ENCODE assay signal across 22 cellular contexts in genomic region chr2:54611830-54612545, GRCh38.
A peak's percentile ranks its signal among the peaks of the same experiment; 100 is the strongest.
DNase-seq lines count a peak whose midpoint lies in the region; ATAC-seq and TF ChIP-seq lines count a peak whose summit lies in the region.
"Had no signal": no experiment of that assay in that cellular context is flagged by ENCODE, and none has a peak within 500 bp of the region (broad histone marks: within the 10 kb centered on the region; RNA-seq: fewer than 3 reads in every experiment).

No MANE protein-coding gene starts in this region.

- no peaks in the 10 kb centered on the region for H3K27me3 Mint-ChIP-seq in GM23338 (ENCODE audit: insufficient read depth, low read depth, poor library complexity)
- H3K27me3 Mint-ChIP-seq in activated naive CD8-positive, alpha-beta T cell treated with anti-CD3 and anti-CD28 coated beads for 36 hours = no peaks in the 10 kb centered on the region

- H3K36me3 ChIP-seq in BLaER1 = peaks cover 92% of the 10 kb centered on the region
- peaks cover 10% of the 10 kb centered on the region for H3K36me3 ChIP-seq in GM23338 (ENCODE audit: insufficient read depth)
- H3K36me3 ChIP-seq in neuronal stem cell (replicated peaks in 1 of 2; ENCODE audit: control insufficient read depth in 2 of 2, insufficient read depth in 2 of 2, low read length in 2 of 2) = peaks cover 7 to 49% of the 10 kb centered on the region in 2 donors
- H3K36me3 ChIP-seq in smooth muscle cell (ENCODE audit: low read depth) = peaks cover 12% of the 10 kb centered on the region

- H3K4me2 ChIP-seq in BLaER1 (peak overlapping the region; percentile 31), GM23338 (no peak overlapping the region), neuronal stem cell (ENCODE audit: insufficient read depth, low read length, poor library complexity, severe bottlenecking) (no peak overlapping the region), smooth muscle cell (no peak overlapping the region)
- H3K4me2 ChIP-seq: SK-N-SH had no signal

- peak overlapping the region; percentile 15; the same call in 1 of the 2 replicates for H3K27ac ChIP-seq in BLaER1
- no peak overlapping the region for H3K27ac ChIP-seq in GM23338 (ENCODE audit: low read depth)
- no peak overlapping the region for H3K27ac ChIP-seq in neuronal stem cell (replicated peaks; ENCODE audit: low read length)
- H3K27ac ChIP-seq in smooth muscle cell (ENCODE audit: low read depth) = no peak overlapping the region

- no peak overlapping the region for H4K91ac ChIP-seq in neuronal stem cell (ENCODE audit: low read depth, low read length, poor library complexity)

- no peak overlapping the region for H2BK120ac ChIP-seq in neuronal stem cell (ENCODE audit: low read depth, low read length)

- H3K9me2 ChIP-seq in GM23338 (ENCODE audit: insufficient read depth) = no peaks in the 10 kb centered on the region
- H3K9me2 ChIP-seq: SK-N-SH had no signal

- H4K8ac ChIP-seq in neuronal stem cell (ENCODE audit: low read depth, low read length) = no peak overlapping the region

- H2AK5ac ChIP-seq in neuronal stem cell (ENCODE audit: low read depth, low read length) = no peak overlapping the region

- H3K4me1 ChIP-seq in BLaER1 (peaks cover 99% of the 10 kb centered on the region), GM23338 (ENCODE audit: insufficient read depth) (peaks cover 32% of the 10 kb centered on the region), neuronal stem cell (ENCODE audit: control insufficient read depth in 2 of 2, insufficient read depth in 1 of 2, low read depth in 1 of 2, low read length in 2 of 2) (peaks cover 0 to 10% of the 10 kb centered on the region in 2 donors), smooth muscle cell (ENCODE audit: low read depth) (no peaks in the 10 kb centered on the region)
- H3K4me1 ChIP-seq: HAP-1 had no signal

- no peaks in the 10 kb centered on the region for H3F3A ChIP-seq in GM23338 (replicated peaks; ENCODE audit: low read depth)
- H3F3A ChIP-seq in smooth muscle cell (ENCODE audit: low read depth) = peaks cover 3% of the 10 kb centered on the region

- no peak overlapping the region for H3K9ac ChIP-seq in BLaER1
- H3K9ac ChIP-seq in neuronal stem cell (ENCODE audit: low read depth, low read length, poor library complexity) = peak overlapping the region; percentile 13
- H3K9ac ChIP-seq in smooth muscle cell (ENCODE audit: low read depth) = no peak overlapping the region
- H3K9ac ChIP-seq: SK-N-SH had no signal

- H3K79me2 ChIP-seq in GM23338 (replicated peaks; ENCODE audit: insufficient read depth) (peaks cover 88% of the 10 kb centered on the region), smooth muscle cell (ENCODE audit: low read depth) (peaks cover 99% of the 10 kb centered on the region)

- no peak overlapping the region for H2BK15ac ChIP-seq in neuronal stem cell (ENCODE audit: low read length)

- no peak overlapping the region for H3K4me3 ChIP-seq in BLaER1
- H3K4me3 ChIP-seq in GM23338 = no peak overlapping the region
- peak overlapping the region in 1 of 2 donors; percentile 19 for H3K4me3 ChIP-seq in neuronal stem cell (ENCODE audit: low read length in 2 of 2)
- no peak overlapping the region for H3K4me3 ChIP-seq in smooth muscle cell
- H3K4me3 ChIP-seq: coronary artery, HAP-1, heart right ventricle, lung, pancreas, tibial nerve had no signal

- no peak for TF ChIP-seq CTCF in GM23338 (conservative IDR thresholded peaks at IDR 0.05; ENCODE audit: low read depth in 2 of 2)
- TF ChIP-seq CTCF in smooth muscle cell (IDR thresholded peaks at IDR 0.05; ENCODE audit: borderline replicate concordance, insufficient read depth, poor library complexity, severe bottlenecking) = no peak

- H3K4me1 Mint-ChIP-seq in GM23338 = peaks cover 55% of the 10 kb centered on the region
- peaks cover 37% of the 10 kb centered on the region for H3K4me1 Mint-ChIP-seq in activated naive CD8-positive, alpha-beta T cell treated with anti-CD3 and anti-CD28 coated beads for 36 hours

- no peaks in the 10 kb centered on the region for H3K27me3 ChIP-seq in BLaER1
- H3K27me3 ChIP-seq in GM23338 (ENCODE audit: insufficient read depth) = no peaks in the 10 kb centered on the region
- no peaks in the 10 kb centered on the region for H3K27me3 ChIP-seq in neuronal stem cell (ENCODE audit: control insufficient read depth in 3 of 3, insufficient read depth in 3 of 3, low read depth in 1 of 3, low read length in 3 of 3)
- H3K27me3 ChIP-seq in smooth muscle cell (ENCODE audit: low read depth) = no peaks in the 10 kb centered on the region
- H3K27me3 ChIP-seq: heart right ventricle, pancreas, tibial nerve had no signal

- WGBS in neuronal stem cell (ENCODE audit: extremely low coverage in 2 of 2, insufficient read length in 2 of 2, insufficient replicate concordance in 1 of 2), 2 donors = no CpG with 5 or more reads among the region's 14 CpGs
- 96% methylated on average over 14 of the region's 14 CpGs for WGBS in smooth muscle cell (ENCODE audit: low lambda C conversion rate)

- ATAC-seq in GM23338 = no peak
- ATAC-seq: stimulated activated naive CD8-positive, alpha-beta T cell treated with anti-CD3 and anti-CD28 coated beads, Interleukin-15, Interleukin-2, amounts not matched to agents 100 U/mL and 50 U/mL, for 24 hours had no signal

- H2AFZ ChIP-seq in GM23338 (no peak overlapping the region), neuronal stem cell (ENCODE audit: low read length) (no peak overlapping the region), smooth muscle cell (ENCODE audit: low read depth) (no peak overlapping the region)

- H3K9me3 Mint-ChIP-seq in GM23338 = no peaks in the 10 kb centered on the region
- H3K9me3 Mint-ChIP-seq in activated naive CD8-positive, alpha-beta T cell treated with anti-CD3 and anti-CD28 coated beads for 36 hours = no peaks in the 10 kb centered on the region

- no peak overlapping the region for H3K14ac ChIP-seq in neuronal stem cell (ENCODE audit: low read length)

- DNase-seq in GM23338 (ENCODE audit: low spot score) (no peak), neuronal stem cell (ENCODE audit: low spot score) (no peak), HK-2 (ENCODE audit: unreplicated experiment) (no peak), smooth muscle cell (lab: John Stamatoyannopoulos, UW; ENCODE audit: unreplicated experiment) (no peak)
- no peak for DNase-seq in activated naive CD8-positive, alpha-beta T cell treated with anti-CD3 and anti-CD28 coated beads for 36 hours
- DNase-seq in stimulated activated CD4-positive, alpha-beta T cell treated with anti-CD3 and anti-CD28 coated beads, Interleukin-15, amount 100 ng/mL, for 24 hours = no peak
- DNase-seq in activated naive CD4-positive, alpha-beta T cell (lab: John Stamatoyannopoulos, UW) = no peak
- DNase-seq: activated CD4-positive, alpha-beta T cell treated with anti-CD3 and anti-CD28 coated beads for 1 hour; heart right ventricle; KG1; NCI-H2029; NCI-H446; pancreas; SK-N-SH; stimulated activated CD4-positive, alpha-beta T cell treated with anti-CD3 and anti-CD28 coated beads, Interleukin-2, amount 100 ng/mL, for 24 hours; stimulated activated naive CD8-positive, alpha-beta T cell treated with anti-CD3 and anti-CD28 coated beads, Interleukin-15, Interleukin-2, amounts not matched to agents 100 U/mL and 50 U/mL, for 24 hours; T1000 had no signal

- no peak overlapping the region for H2BK12ac ChIP-seq in neuronal stem cell (ENCODE audit: low read length)

- no peak overlapping the region for H3K4me3 Mint-ChIP-seq in GM23338
- H3K4me3 Mint-ChIP-seq in activated naive CD8-positive, alpha-beta T cell treated with anti-CD3 and anti-CD28 coated beads for 36 hours = no peak overlapping the region

- 0 out of 2 replicates have a peak overlapping the region, but pooled peaks have one; percentile 2 for H3K27ac Mint-ChIP-seq in GM23338
- peak overlapping the region; percentile 27 for H3K27ac Mint-ChIP-seq in activated naive CD8-positive, alpha-beta T cell treated with anti-CD3 and anti-CD28 coated beads for 36 hours

- H3K36me3 Mint-ChIP-seq in GM23338 (ENCODE audit: low read depth) = peaks cover 21% of the 10 kb centered on the region
- H3K36me3 Mint-ChIP-seq in activated naive CD8-positive, alpha-beta T cell treated with anti-CD3 and anti-CD28 coated beads for 36 hours = peaks cover 21% of the 10 kb centered on the region

- H3K4ac ChIP-seq in neuronal stem cell (ENCODE audit: low read length) = no peak overlapping the region

- no peak overlapping the region for H3K23ac ChIP-seq in neuronal stem cell (ENCODE audit: low read depth, low read length, poor library complexity)

- no peak overlapping the region for H3K18ac ChIP-seq in neuronal stem cell (ENCODE audit: low read length)

- H4K20me1 ChIP-seq in BLaER1 = peaks cover 94% of the 10 kb centered on the region
- peaks cover 52% of the 10 kb centered on the region for H4K20me1 ChIP-seq in GM23338 (replicated peaks; ENCODE audit: insufficient read depth)
- H4K20me1 ChIP-seq in smooth muscle cell (ENCODE audit: low read depth) = peaks cover 92% of the 10 kb centered on the region

- no peaks in the 10 kb centered on the region for H3K79me1 ChIP-seq in neuronal stem cell (ENCODE audit: low read depth, low read length)

- no peak overlapping the region for H2BK5ac ChIP-seq in neuronal stem cell (ENCODE audit: low read length)

- H3K9me3 ChIP-seq in BLaER1 (no peaks in the 10 kb centered on the region), neuronal stem cell (replicated peaks in 1 of 2; ENCODE audit: control insufficient read depth in 2 of 2, insufficient read depth in 1 of 2, low read depth in 1 of 2, low read length in 2 of 2) (peaks cover 0 to 13% of the 10 kb centered on the region in 2 donors), smooth muscle cell (replicated peaks; ENCODE audit: low read depth) (no peaks in the 10 kb centered on the region)
- H3K9me3 ChIP-seq: HAP-1, heart right ventricle, pancreas, SK-N-SH, tibial nerve had no signal
